ENCODE assay signal across 1 cellular context in the genomic region with DNA sequence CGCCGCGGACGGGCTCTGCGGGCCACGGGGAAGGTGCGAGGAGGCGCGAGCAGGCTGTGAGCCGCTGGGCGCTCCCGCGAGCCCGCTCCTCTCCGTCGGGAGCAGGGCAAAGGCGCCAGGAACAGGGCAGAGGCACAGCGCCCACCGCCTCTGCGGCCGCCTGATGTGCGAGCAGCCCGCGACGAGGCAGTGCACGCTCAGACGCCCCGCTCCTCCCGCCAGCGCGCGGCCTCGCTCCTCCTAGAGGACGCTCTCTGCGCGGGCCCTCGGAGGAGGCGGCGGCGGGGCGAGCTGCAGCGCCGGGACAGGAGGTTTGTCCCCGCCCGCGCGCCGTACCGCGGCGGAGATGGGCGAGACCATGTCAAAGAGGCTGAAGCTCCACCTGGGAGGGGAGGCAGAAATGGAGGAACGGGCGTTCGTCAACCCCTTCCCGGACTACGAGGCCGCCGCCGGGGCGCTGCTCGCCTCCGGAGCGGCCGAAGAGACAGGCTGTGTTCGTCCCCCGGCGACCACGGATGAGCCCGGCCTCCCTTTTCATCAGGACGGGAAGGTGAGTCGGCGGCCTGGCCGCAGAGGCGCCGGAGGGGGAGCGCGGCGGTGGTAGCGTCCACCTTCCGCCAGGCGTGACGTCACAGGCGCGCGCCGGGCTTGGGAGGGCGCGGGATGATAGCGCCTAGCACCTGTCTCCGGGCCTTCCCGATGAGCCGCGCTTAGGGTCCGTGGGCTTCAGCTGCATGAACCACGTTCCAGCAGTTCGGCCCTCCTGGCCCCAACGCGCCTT.
A peak's percentile ranks its signal among the peaks of the same experiment; 100 is the strongest.
TF ChIP-seq lines count a peak whose summit lies in the region.

No MANE protein-coding gene starts in this region.

TF ChIP-seq in HepG2, 621 proteins besides CTCF, POLR2A, EP300 and RAD21 (continued from another document and continues in another):
- TF ChIP-seq HOXA5 (CRISPR knock-in tag; IDR thresholded peaks at IDR 0.05), result peak; percentile 29; the same call in 1 of the 2 replicates
- TF ChIP-seq DPF2 (CRISPR knock-in tag; IDR thresholded peaks at IDR 0.05; ENCODE audit: borderline replicate concordance, low read depth), result no peak
- no peak for TF ChIP-seq ZNF567 (CRISPR knock-in tag; IDR thresholded peaks at IDR 0.05; ENCODE audit: borderline replicate concordance)
- TF ChIP-seq ZNF781 (CRISPR knock-in tag; IDR thresholded peaks at IDR 0.05; ENCODE audit: borderline replicate concordance, not compliant biosample characterization), result peak; percentile 88
- TF ChIP-seq, protein P1, sequence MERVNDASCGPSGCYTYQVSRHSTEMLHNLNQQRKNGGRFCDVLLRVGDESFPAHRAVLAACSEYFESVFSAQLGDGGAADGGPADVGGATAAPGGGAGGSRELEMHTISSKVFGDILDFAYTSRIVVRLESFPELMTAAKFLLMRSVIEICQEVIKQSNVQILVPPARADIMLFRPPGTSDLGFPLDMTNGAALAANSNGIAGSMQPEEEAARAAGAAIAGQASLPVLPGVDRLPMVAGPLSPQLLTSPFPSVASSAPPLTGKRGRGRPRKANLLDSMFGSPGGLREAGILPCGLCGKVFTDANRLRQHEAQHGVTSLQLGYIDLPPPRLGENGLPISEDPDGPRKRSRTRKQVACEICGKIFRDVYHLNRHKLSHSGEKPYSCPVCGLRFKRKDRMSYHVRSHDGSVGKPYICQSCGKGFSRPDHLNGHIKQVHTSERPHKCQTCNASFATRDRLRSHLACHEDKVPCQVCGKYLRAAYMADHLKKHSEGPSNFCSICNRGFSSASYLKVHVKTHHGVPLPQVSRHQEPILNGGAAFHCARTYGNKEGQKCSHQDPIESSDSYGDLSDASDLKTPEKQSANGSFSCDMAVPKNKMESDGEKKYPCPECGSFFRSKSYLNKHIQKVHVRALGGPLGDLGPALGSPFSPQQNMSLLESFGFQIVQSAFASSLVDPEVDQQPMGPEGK (CRISPR knock-in tag; IDR thresholded peaks at IDR 0.05), result 0 out of 2 replicates have a peak, but pooled peaks have one; percentile 7
- peak; percentile 85; the same call in 1 of the 2 replicates for TF ChIP-seq DR1 (CRISPR knock-in tag; IDR thresholded peaks at IDR 0.05)
- peak; percentile 37 for TF ChIP-seq MYC (CRISPR knock-in tag; IDR thresholded peaks at IDR 0.05; ENCODE audit: borderline replicate concordance)
- TF ChIP-seq ZNF44 (CRISPR knock-in tag; IDR thresholded peaks at IDR 0.05), result no peak
- TF ChIP-seq, protein P2, sequence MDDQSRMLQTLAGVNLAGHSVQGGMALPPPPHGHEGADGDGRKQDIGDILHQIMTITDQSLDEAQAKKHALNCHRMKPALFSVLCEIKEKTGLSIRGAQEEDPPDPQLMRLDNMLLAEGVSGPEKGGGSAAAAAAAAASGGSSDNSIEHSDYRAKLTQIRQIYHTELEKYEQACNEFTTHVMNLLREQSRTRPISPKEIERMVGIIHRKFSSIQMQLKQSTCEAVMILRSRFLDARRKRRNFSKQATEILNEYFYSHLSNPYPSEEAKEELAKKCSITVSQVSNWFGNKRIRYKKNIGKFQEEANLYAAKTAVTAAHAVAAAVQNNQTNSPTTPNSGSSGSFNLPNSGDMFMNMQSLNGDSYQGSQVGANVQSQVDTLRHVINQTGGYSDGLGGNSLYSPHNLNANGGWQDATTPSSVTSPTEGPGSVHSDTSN (CRISPR knock-in tag; IDR thresholded peaks at IDR 0.05; ENCODE audit: borderline replicate concordance), result no peak
- TF ChIP-seq RFXANK (CRISPR knock-in tag; IDR thresholded peaks at IDR 0.05), result no peak
- peak; percentile 96 for TF ChIP-seq KDM3A (CRISPR knock-in tag; IDR thresholded peaks at IDR 0.05; ENCODE audit: low read depth)
- TF ChIP-seq CBX5 (CRISPR knock-in tag; IDR thresholded peaks at IDR 0.05; ENCODE audit: borderline replicate concordance), result peak; percentile 25
- TF ChIP-seq ATF1 (CRISPR knock-in tag; IDR thresholded peaks at IDR 0.05), result peak; percentile 99
- peak; percentile 12; the same call in 1 of the 2 replicates for TF ChIP-seq SMAD1 (CRISPR knock-in tag; IDR thresholded peaks at IDR 0.05; ENCODE audit: borderline replicate concordance, low read depth)
- 0 out of 2 replicates have a peak, but pooled peaks have one; percentile 40 for TF ChIP-seq IRX3 (CRISPR knock-in tag; IDR thresholded peaks at IDR 0.05; ENCODE audit: borderline replicate concordance, low read depth)
- 0 out of 2 replicates have a peak, but pooled peaks have one; percentile 41 for TF ChIP-seq SP2 (CRISPR knock-in tag; IDR thresholded peaks at IDR 0.05)
- TF ChIP-seq, protein P3, sequence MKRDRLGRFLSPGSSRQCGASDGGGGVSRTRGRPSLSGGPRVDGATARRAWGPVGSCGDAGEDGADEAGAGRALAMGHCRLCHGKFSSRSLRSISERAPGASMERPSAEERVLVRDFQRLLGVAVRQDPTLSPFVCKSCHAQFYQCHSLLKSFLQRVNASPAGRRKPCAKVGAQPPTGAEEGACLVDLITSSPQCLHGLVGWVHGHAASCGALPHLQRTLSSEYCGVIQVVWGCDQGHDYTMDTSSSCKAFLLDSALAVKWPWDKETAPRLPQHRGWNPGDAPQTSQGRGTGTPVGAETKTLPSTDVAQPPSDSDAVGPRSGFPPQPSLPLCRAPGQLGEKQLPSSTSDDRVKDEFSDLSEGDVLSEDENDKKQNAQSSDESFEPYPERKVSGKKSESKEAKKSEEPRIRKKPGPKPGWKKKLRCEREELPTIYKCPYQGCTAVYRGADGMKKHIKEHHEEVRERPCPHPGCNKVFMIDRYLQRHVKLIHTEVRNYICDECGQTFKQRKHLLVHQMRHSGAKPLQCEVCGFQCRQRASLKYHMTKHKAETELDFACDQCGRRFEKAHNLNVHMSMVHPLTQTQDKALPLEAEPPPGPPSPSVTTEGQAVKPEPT (CRISPR knock-in tag; IDR thresholded peaks at IDR 0.05; ENCODE audit: low read depth), result no peak
- TF ChIP-seq, protein P4, sequence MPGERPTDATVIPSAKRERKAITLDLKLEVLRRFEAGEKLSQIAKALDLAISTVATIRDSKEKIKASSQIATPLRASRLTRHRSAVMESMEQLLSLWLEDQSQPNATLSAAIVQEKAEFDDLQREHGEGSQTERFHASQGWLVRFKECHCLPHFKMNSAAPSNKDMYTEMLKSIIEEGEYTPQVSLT (CRISPR knock-in tag; IDR thresholded peaks at IDR 0.05; ENCODE audit: borderline replicate concordance, low read depth), result no peak
- TF ChIP-seq ZNF761 (CRISPR knock-in tag; conservative IDR thresholded peaks at IDR 0.05), result peak; percentile 10; the same call in 1 of the 2 replicates
- peak; percentile 28; the same call in 1 of the 2 replicates for TF ChIP-seq IRF2 (CRISPR knock-in tag; IDR thresholded peaks at IDR 0.05)
- peak; percentile 99 for TF ChIP-seq RBFOX2 (IDR thresholded peaks at IDR 0.05; ENCODE audit: low read depth, low read length)
- TF ChIP-seq, protein P5, sequence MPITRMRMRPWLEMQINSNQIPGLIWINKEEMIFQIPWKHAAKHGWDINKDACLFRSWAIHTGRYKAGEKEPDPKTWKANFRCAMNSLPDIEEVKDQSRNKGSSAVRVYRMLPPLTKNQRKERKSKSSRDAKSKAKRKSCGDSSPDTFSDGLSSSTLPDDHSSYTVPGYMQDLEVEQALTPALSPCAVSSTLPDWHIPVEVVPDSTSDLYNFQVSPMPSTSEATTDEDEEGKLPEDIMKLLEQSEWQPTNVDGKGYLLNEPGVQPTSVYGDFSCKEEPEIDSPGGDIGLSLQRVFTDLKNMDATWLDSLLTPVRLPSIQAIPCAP (CRISPR knock-in tag; IDR thresholded peaks at IDR 0.05; ENCODE audit: low read depth), result 0 out of 2 replicates have a peak, but pooled peaks have one; percentile 2
- TF ChIP-seq TCF12 (IDR thresholded peaks at IDR 0.05), result no peak
- TF ChIP-seq TCF12 (CRISPR knock-in tag; IDR thresholded peaks at IDR 0.05), result 0 out of 2 replicates have a peak, but pooled peaks have one; percentile 23
- TF ChIP-seq GABPA (IDR thresholded peaks at IDR 0.05; ENCODE audit: low read depth, low read length), result peak; percentile 67
- peak; percentile 82 for TF ChIP-seq GABPA (CRISPR knock-in tag; IDR thresholded peaks at IDR 0.05; ENCODE audit: low read depth)
- TF ChIP-seq, protein P6, sequence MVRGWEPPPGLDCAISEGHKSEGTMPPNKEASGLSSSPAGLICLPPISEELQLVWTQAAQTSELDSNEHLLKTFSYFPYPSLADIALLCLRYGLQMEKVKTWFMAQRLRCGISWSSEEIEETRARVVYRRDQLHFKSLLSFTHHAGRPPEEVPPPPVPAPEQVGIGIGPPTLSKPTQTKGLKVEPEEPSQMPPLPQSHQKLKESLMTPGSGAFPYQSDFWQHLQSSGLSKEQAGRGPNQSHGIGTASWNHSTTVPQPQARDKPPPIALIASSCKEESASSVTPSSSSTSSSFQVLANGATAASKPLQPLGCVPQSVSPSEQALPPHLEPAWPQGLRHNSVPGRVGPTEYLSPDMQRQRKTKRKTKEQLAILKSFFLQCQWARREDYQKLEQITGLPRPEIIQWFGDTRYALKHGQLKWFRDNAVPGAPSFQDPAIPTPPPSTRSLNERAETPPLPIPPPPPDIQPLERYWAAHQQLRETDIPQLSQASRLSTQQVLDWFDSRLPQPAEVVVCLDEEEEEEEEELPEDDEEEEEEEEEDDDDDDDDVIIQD (CRISPR knock-in tag; IDR thresholded peaks at IDR 0.05; ENCODE audit: low read depth), result peak; percentile 19; the same call in 1 of the 2 replicates
- TF ChIP-seq ZMYM4 (CRISPR knock-in tag; IDR thresholded peaks at IDR 0.05), result peak; percentile 91
- TF ChIP-seq HNF4G (IDR thresholded peaks at IDR 0.05; ENCODE audit: borderline replicate concordance, low read depth, low read length), result no peak
- no peak for TF ChIP-seq HNF4G (CRISPR knock-in tag; IDR thresholded peaks at IDR 0.05; ENCODE audit: borderline replicate concordance, low read depth)
- TF ChIP-seq, protein P7, sequence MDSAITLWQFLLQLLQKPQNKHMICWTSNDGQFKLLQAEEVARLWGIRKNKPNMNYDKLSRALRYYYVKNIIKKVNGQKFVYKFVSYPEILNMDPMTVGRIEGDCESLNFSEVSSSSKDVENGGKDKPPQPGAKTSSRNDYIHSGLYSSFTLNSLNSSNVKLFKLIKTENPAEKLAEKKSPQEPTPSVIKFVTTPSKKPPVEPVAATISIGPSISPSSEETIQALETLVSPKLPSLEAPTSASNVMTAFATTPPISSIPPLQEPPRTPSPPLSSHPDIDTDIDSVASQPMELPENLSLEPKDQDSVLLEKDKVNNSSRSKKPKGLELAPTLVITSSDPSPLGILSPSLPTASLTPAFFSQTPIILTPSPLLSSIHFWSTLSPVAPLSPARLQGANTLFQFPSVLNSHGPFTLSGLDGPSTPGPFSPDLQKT (CRISPR knock-in tag; IDR thresholded peaks at IDR 0.05; ENCODE audit: borderline replicate concordance), result no peak
- TF ChIP-seq, protein P8, sequence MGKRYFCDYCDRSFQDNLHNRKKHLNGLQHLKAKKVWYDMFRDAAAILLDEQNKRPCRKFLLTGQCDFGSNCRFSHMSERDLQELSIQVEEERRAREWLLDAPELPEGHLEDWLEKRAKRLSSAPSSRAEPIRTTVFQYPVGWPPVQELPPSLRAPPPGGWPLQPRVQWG (CRISPR knock-in tag; IDR thresholded peaks at IDR 0.05; ENCODE audit: borderline replicate concordance, low read depth), result no peak
- TF ChIP-seq DNMT1 (CRISPR knock-in tag; IDR thresholded peaks at IDR 0.05), result 0 out of 2 replicates have a peak, but pooled peaks have one; percentile 56
- peak; percentile 65 for TF ChIP-seq MEIS2 (CRISPR knock-in tag; IDR thresholded peaks at IDR 0.05)
- peak; percentile 93 for TF ChIP-seq HNRNPLL (IDR thresholded peaks at IDR 0.05; ENCODE audit: low read depth, low read length, poor library complexity, severe bottlenecking)
- peak; percentile 35; the same call in 1 of the 2 replicates for TF ChIP-seq CBFB (CRISPR knock-in tag; IDR thresholded peaks at IDR 0.05)
- no peak for TF ChIP-seq SOX6 (IDR thresholded peaks at IDR 0.05)
- peak; percentile 49 for TF ChIP-seq SOX6 (CRISPR knock-in tag; IDR thresholded peaks at IDR 0.05)
- TF ChIP-seq BHLHE40 (IDR thresholded peaks at IDR 0.05; ENCODE audit: low read length), result peak; percentile 87
- TF ChIP-seq NR1H2 (CRISPR knock-in tag; IDR thresholded peaks at IDR 0.05; ENCODE audit: borderline replicate concordance, low read depth), result no peak
- peak; percentile 28; the same call in 1 of the 2 replicates for TF ChIP-seq GATA4 (IDR thresholded peaks at IDR 0.05; ENCODE audit: borderline replicate concordance, low read depth)
- peak; percentile 39; the same call in 1 of the 2 replicates for TF ChIP-seq ZNF564 (CRISPR knock-in tag; IDR thresholded peaks at IDR 0.05)
- TF ChIP-seq HMG20A (CRISPR knock-in tag; IDR thresholded peaks at IDR 0.05; ENCODE audit: borderline replicate concordance), result no peak
- TF ChIP-seq SRSF4 (IDR thresholded peaks at IDR 0.05; ENCODE audit: low read depth, low read length, poor library complexity, severe bottlenecking), result peak; percentile 39
- peak; percentile 74; the same call in 1 of the 2 replicates for TF ChIP-seq ARNT2 (CRISPR knock-in tag; IDR thresholded peaks at IDR 0.05; ENCODE audit: low read depth)
- TF ChIP-seq NCOR1 (IDR thresholded peaks at IDR 0.05; ENCODE audit: borderline replicate concordance, low read length), result no peak
- TF ChIP-seq, protein P9, sequence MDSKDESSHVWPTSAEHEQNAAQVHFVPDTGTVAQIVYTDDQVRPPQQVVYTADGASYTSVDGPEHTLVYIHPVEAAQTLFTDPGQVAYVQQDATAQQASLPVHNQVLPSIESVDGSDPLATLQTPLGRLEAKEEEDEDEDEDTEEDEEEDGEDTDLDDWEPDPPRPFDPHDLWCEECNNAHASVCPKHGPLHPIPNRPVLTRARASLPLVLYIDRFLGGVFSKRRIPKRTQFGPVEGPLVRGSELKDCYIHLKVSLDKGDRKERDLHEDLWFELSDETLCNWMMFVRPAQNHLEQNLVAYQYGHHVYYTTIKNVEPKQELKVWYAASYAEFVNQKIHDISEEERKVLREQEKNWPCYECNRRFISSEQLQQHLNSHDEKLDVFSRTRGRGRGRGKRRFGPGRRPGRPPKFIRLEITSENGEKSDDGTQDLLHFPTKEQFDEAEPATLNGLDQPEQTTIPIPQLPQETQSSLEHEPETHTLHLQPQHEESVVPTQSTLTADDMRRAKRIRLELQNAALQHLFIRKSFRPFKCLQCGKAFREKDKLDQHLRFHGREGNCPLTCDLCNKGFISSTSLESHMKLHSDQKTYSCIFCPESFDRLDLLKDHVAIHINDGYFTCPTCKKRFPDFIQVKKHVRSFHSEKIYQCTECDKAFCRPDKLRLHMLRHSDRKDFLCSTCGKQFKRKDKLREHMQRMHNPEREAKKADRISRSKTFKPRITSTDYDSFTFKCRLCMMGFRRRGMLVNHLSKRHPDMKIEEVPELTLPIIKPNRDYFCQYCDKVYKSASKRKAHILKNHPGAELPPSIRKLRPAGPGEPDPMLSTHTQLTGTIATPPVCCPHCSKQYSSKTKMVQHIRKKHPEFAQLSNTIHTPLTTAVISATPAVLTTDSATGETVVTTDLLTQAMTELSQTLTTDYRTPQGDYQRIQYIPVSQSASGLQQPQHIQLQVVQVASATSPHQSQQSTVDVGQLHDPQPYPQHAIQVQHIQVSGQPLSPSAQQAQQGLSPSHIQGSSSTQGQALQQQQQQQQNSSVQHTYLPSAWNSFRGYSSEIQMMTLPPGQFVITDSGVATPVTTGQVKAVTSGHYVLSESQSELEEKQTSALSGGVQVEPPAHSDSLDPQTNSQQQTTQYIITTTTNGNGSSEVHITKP (CRISPR knock-in tag; IDR thresholded peaks at IDR 0.05; ENCODE audit: low read depth), result peak; percentile 99
- TF ChIP-seq ZNF207 (IDR thresholded peaks at IDR 0.05; ENCODE audit: borderline replicate concordance), result no peak
- no peak for TF ChIP-seq MAFG (CRISPR knock-in tag; IDR thresholded peaks at IDR 0.05)
- TF ChIP-seq NCOA1 (CRISPR knock-in tag; IDR thresholded peaks at IDR 0.05), result peak; percentile 80; the same call in 1 of the 2 replicates
- no peak for TF ChIP-seq SRSF9 (IDR thresholded peaks at IDR 0.05; ENCODE audit: borderline replicate concordance, insufficient read depth, low read depth, low read length, poor library complexity, severe bottlenecking)
- 0 out of 2 replicates have a peak, but pooled peaks have one; percentile 89 for TF ChIP-seq TOPORS (CRISPR knock-in tag; IDR thresholded peaks at IDR 0.05)
- no peak for TF ChIP-seq NFE2L2 (IDR thresholded peaks at IDR 0.05; ENCODE audit: low read length)
- TF ChIP-seq ASH2L (IDR thresholded peaks at IDR 0.05; ENCODE audit: insufficient read length, low read depth, low read length), result peak; percentile 96
